Comparison of ENCODE assay signal across 9 cellular contexts in the genomic region with DNA sequence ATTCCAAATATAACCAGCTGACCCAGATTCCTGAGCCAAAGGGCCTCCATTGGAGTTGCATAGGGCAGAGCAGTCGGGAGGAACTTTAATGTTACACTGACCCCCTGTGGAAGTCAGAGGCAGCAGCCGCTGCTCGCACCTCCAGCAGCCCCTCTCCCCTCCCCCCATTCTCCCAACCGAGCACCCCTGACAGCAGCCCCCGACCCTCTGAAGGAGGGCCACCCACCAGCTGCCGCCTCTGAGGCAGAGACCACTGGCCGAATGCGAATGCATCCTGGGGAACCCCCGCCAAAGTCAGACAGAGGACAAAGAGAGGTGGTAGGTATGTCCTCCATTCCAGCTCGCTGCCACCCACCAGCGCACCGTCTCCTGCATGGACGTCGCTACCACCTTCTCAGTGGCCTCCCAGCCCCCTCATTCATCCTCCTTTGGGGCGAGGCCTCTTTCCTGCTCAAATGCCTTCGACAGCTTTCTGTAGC.
A peak's percentile ranks its signal among the peaks of the same experiment; 100 is the strongest.
DNase-seq lines count a peak whose midpoint lies in the region; ATAC-seq, FAIRE-seq and TF ChIP-seq lines count a peak whose summit lies in the region.
"Had no signal": no experiment of that assay in that cellular context is flagged by ENCODE, and none has a peak within 500 bp of the region (broad histone marks: within the 10 kb centered on the region; RNA-seq: fewer than 3 reads in every experiment).

No MANE protein-coding gene starts in this region.

- no peak for TF ChIP-seq POLR2A in esophagus squamous epithelium (IDR thresholded peaks at IDR 0.05)

- no peaks in the 10 kb centered on the region for H3K4me1 ChIP-seq in esophagus squamous epithelium
- H3K4me1 ChIP-seq: BLaER1 had no signal

- intact Hi-C loops in esophagus squamous epithelium (cut with DNase I), result no loop called here

- TF ChIP-seq CTCF in esophagus squamous epithelium (IDR thresholded peaks at IDR 0.05), result peak in 5 of 6 experiments; percentile 16 to 57 (median 32)
- TF ChIP-seq CTCF in neural crest cell (conservative IDR thresholded peaks at IDR 0.05), result peak; percentile 79

- no peaks in the 10 kb centered on the region for H3K27me3 Mint-ChIP-seq in neural crest cell (ENCODE audit: low read depth)

- H3K36me3 ChIP-seq in esophagus squamous epithelium, result no peaks in the 10 kb centered on the region
- H3K36me3 ChIP-seq: BLaER1 had no signal

- peaks cover 3% of the 10 kb centered on the region for H3K4me1 Mint-ChIP-seq in neural crest cell

- H3K36me3 Mint-ChIP-seq in neural crest cell (ENCODE audit: low read depth), result no peaks in the 10 kb centered on the region

- H3K4me3 Mint-ChIP-seq in neural crest cell, result no peak overlapping the region

- no peaks in the 10 kb centered on the region for H3K9me3 Mint-ChIP-seq in neural crest cell

- H3K27me3 ChIP-seq in esophagus squamous epithelium, result no peaks in the 10 kb centered on the region
- H3K27me3 ChIP-seq: BLaER1 had no signal

- ATAC-seq in HG03280 (IDR thresholded peaks at IDR 0.05; ENCODE audit: unreplicated experiment) (no peak), GM19023 (IDR thresholded peaks at IDR 0.05; ENCODE audit: unreplicated experiment) (no peak)

- H3K27ac ChIP-seq in esophagus squamous epithelium, result no peak overlapping the region
- H3K27ac ChIP-seq: BLaER1 had no signal

- WGBS in esophagus squamous epithelium, 2 donors, result 37% methylated on average over 9 to 11 of the region's 16 CpGs

- H3K4me3 ChIP-seq in esophagus squamous epithelium, result no peak overlapping the region
- H3K4me3 ChIP-seq: BLaER1 had no signal

- H3K27ac Mint-ChIP-seq in neural crest cell (ENCODE audit: unreplicated experiment), result no peak overlapping the region

- FAIRE-seq in RCC 7860 (lab: Jason Lieb, UNC), result no peak

- H3K9me3 ChIP-seq in esophagus squamous epithelium, result no peaks in the 10 kb centered on the region
- H3K9me3 ChIP-seq: BLaER1 had no signal

- DNase-seq in NCI-H2081 (lab: John Stamatoyannopoulos, UW) (peak; percentile 60 to 61), NCI-H2081 treated with DMSO at 0.1 percent for 48 hours (lab: John Stamatoyannopoulos, UW) (no peak), HPDE6-E6E7 (ENCODE audit: extremely low spot score) (peak; percentile 48), RCC 7860 (ENCODE audit: low spot score) (peak; percentile 29), esophagus squamous epithelium (lab: John Stamatoyannopoulos, UW) (no peak), neural crest cell (ENCODE audit: low read depth, low spot score) (peak; percentile 45)

Comparison
In these comparisons a context has a peak if more than half of its experiments do, and no peak if none do; other contexts are left out.
1. DNase-seq: peak in NCI-H2081 (2 of 2), HPDE6-E6E7 (single experiment), RCC 7860 (single experiment) and neural crest cell (single experiment); none in NCI-H2081 treated with DMSO at 0.1 percent for 48 hours (single experiment) and esophagus squamous epithelium (single experiment).